Comparison of ENCODE assay signal across 26 cellular contexts in genomic region chr4:168263039-168263438, GRCh38. TPM values are rescaled to one million over a fixed set of nuclear protein-coding genes. Genes with fewer than 3 reads are reported as not detected.
DNase-seq lines count a peak whose midpoint lies in the region; ATAC-seq and TF ChIP-seq lines count a peak whose summit lies in the region.
"Had no signal": no experiment of that assay in that cellular context is flagged by ENCODE, and none has a peak within 500 bp of the region (broad histone marks: within the 10 kb centered on the region; RNA-seq: fewer than 3 reads in every experiment).

No MANE protein-coding gene starts in this region.

- peak overlapping the region in 8 of 12 donors; percentile 7 to 79 (median 58) for H3K27ac ChIP-seq in heart left ventricle
- H3K27ac ChIP-seq in left ventricle myocardium inferior (replicated peaks): peak overlapping the region; percentile 73
- H3K27ac ChIP-seq in left lung: no peak overlapping the region
- H3K27ac ChIP-seq: BLaER1 had no signal

- H3K4me3 ChIP-seq in heart left ventricle: no peak overlapping the region
- no peak overlapping the region for H3K4me3 ChIP-seq in left ventricle myocardium inferior
- no peak overlapping the region for H3K4me3 ChIP-seq in left lung
- H3K4me3 ChIP-seq: BLaER1, GM12878 had no signal

- peaks cover 2% of the 10 kb centered on the region for H3K4me1 Mint-ChIP-seq in T-helper 17 cell
- H3K4me1 Mint-ChIP-seq: CD8-positive, alpha-beta memory T cell had no signal

- peak overlapping the region; percentile 16 for H3K27ac Mint-ChIP-seq in T-helper 17 cell
- H3K27ac Mint-ChIP-seq: CD14-positive monocyte; CD4-positive, alpha-beta memory T cell; CD4-positive, CD25-positive, alpha-beta regulatory T cell had no signal

- WGBS in heart left ventricle, 4 donors: 96 to 100% (median 98%) methylated on average over 1 of the region's 1 CpG

- H3K27me3 Mint-ChIP-seq in T-helper 17 cell: no peaks in the 10 kb centered on the region
- H3K27me3 Mint-ChIP-seq: CD4-positive, alpha-beta memory T cell; CD4-positive, CD25-positive, alpha-beta regulatory T cell; CD8-positive, alpha-beta memory T cell had no signal

- no peak for TF ChIP-seq CTCF in heart left ventricle (IDR thresholded peaks at IDR 0.05)
- no peak for TF ChIP-seq CTCF in left ventricle myocardium inferior (IDR thresholded peaks at IDR 0.05; ENCODE audit: borderline replicate concordance)
- no peak for TF ChIP-seq CTCF in left lung (IDR thresholded peaks at IDR 0.05)

- TF ChIP-seq POLR2A in heart left ventricle (IDR thresholded peaks at IDR 0.05): no peak

- no peak overlapping the region for H3K4me3 Mint-ChIP-seq in T-helper 17 cell
- H3K4me3 Mint-ChIP-seq: CD14-positive monocyte; CD4-positive, alpha-beta memory T cell; CD4-positive, CD25-positive, alpha-beta regulatory T cell had no signal

- H3K9me3 ChIP-seq in heart left ventricle (no peaks in the 10 kb centered on the region), left ventricle myocardium inferior (replicated peaks) (no peaks in the 10 kb centered on the region), T-helper 17 cell (ENCODE audit: control insufficient read depth, low read length, poor library complexity, severe bottlenecking) (no peaks in the 10 kb centered on the region), left lung (no peaks in the 10 kb centered on the region)
- H3K9me3 ChIP-seq: BE2C, BLaER1 had no signal

- H3K36me3 Mint-ChIP-seq in T-helper 17 cell (ENCODE audit: low read depth): peaks cover 9% of the 10 kb centered on the region

- ATAC-seq in heart left ventricle (no peak), Right ventricle myocardium superior (ENCODE audit: poor library complexity) (no peak), left ventricle myocardium superior (no peak), T-helper 17 cell (no peak), left lung (peak; percentile 70), HG03442 (IDR thresholded peaks at IDR 0.05; ENCODE audit: unreplicated experiment) (no peak)
- ATAC-seq: GM12878 had no signal

- intact Hi-C loops in heart left ventricle (cut with DNase I): loop anchor here in 2 of 10 donors (10.0 kb wide), 2 partner anchors 222 to 252 kb away; partner anchors contain the start of gene DDX60L (in 1 of the 2)
- intact Hi-C loops in Right ventricle myocardium superior (cut with DNase I): no loop called here
- intact Hi-C loops in left ventricle myocardium inferior (cut with micrococcal nuclease): no loop called here
- intact Hi-C loops in left ventricle myocardium superior (cut with micrococcal nuclease): no loop called here
- intact Hi-C loops in left lung (cut with DNase I): no loop called here

- no peaks in the 10 kb centered on the region for H3K27me3 ChIP-seq in heart left ventricle
- H3K27me3 ChIP-seq in left ventricle myocardium inferior (ENCODE audit: low read depth): no peaks in the 10 kb centered on the region
- no peaks in the 10 kb centered on the region for H3K27me3 ChIP-seq in left lung
- H3K27me3 ChIP-seq: BE2C, BLaER1 had no signal

- H3K36me3 ChIP-seq in heart left ventricle: peaks cover 0 to 90% (median 65%) of the 10 kb centered on the region in 9 donors
- H3K36me3 ChIP-seq in left ventricle myocardium inferior: peaks cover 48% of the 10 kb centered on the region
- H3K36me3 ChIP-seq in left lung: peaks cover 0 to 44% of the 10 kb centered on the region in 2 donors
- H3K36me3 ChIP-seq: BE2C, BLaER1 had no signal

- H3K4me1 ChIP-seq in heart left ventricle (peaks cover 0 to 31% (median 7%) of the 10 kb centered on the region in 12 donors), left ventricle myocardium inferior (peaks cover 44% of the 10 kb centered on the region), left lung (no peaks in the 10 kb centered on the region)
- H3K4me1 ChIP-seq: BLaER1 had no signal

- no peak for DNase-seq in heart left ventricle
- no peak for DNase-seq in Right ventricle myocardium superior
- no peak for DNase-seq in left ventricle myocardium inferior
- DNase-seq in left ventricle myocardium superior: no peak
- DNase-seq in T-helper 17 cell: no peak
- no peak for DNase-seq in left lung
- DNase-seq in middle frontal gyrus (ENCODE audit: extremely low spot score, low spot score): no peak
- DNase-seq: 8988T; ACHN; BE2C; C1 segment of cervical spinal cord; CD4-positive, alpha-beta memory T cell; CD4-positive, CD25-positive, alpha-beta regulatory T cell; CD8-positive, alpha-beta memory T cell; DMS 273 treated with DMSO at 0.1 percent for 48 hours; DMS153; DMS53; DMS79; DND-41; EL; GDM1 had no signal

RNA-seq across cellular contexts. Expression of gene DDX60, which starts 55.5 kb away (rescaled TPM):
- total RNA-seq in heart left ventricle (10 to 100 TPM in 5 of 9 donors, 1 to 10 TPM in 4; 3.8 to 27.2 (median 10.6) TPM), Right ventricle myocardium superior (4.4 TPM), left ventricle myocardium inferior (5.3 TPM), left ventricle myocardium superior (5.6 TPM), T-helper 17 cell (10 to 100 TPM; 13.9 to 14.5 TPM), left lung (10 to 100 TPM; 28.0 to 32.4 TPM)
- 1 to 10 TPM; 1.4 to 4.2 TPM for polyA plus RNA-seq in heart left ventricle
- total RNA-seq: G401 had no signal

Comparison
In these comparisons a context has a peak if more than half of its experiments do, and no peak if none do; other contexts are left out.
1. H3K27ac ChIP-seq: peak in heart left ventricle (8 of 12) and left ventricle myocardium inferior (single experiment); none in left lung (0 of 2).